11 cellular contexts compared by ENCODE assay signal in the genomic region with DNA sequence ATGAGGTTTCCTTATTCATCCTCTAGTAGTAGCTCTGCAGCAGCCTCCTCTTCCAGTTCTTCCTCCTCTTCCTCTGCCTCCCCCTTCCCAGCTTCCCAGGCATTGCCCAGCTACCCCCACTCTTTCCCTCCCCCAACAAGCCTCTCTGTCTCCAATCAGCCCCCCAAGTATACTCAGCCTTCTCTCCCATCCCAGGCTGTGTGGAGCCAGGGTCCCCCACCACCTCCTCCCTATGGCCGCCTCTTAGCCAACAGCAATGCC. TPM values are rescaled to one million over a fixed set of nuclear protein-coding genes. Genes with fewer than 3 reads are reported as not detected.
DNase-seq lines count a peak whose midpoint lies in the region; ATAC-seq, FAIRE-seq and TF ChIP-seq lines count a peak whose summit lies in the region.
"Had no signal": no experiment of that assay in that cellular context is flagged by ENCODE, and none has a peak within 500 bp of the region (broad histone marks: within the 10 kb centered on the region; RNA-seq: fewer than 3 reads in every experiment).

No MANE protein-coding gene starts in this region.

- no peak overlapping the region for H4K91ac ChIP-seq in IMR-90 (ENCODE audit: insufficient read depth, low read depth, low read length)

- H3K27me3 Mint-ChIP-seq in CD8-positive, alpha-beta memory T cell = peaks cover 0 to 1% of the 10 kb centered on the region in 2 donors
- H3K27me3 Mint-ChIP-seq in osteocyte (ENCODE audit: unreplicated experiment) = no peaks in the 10 kb centered on the region

- H2AFZ ChIP-seq in IMR-90 (replicated peaks; ENCODE audit: low read length, poor library complexity) (no peak overlapping the region), GM12878 (ENCODE audit: control insufficient read depth, low read depth, low read length) (no peak overlapping the region)

- no peaks in the 10 kb centered on the region for H3K36me3 ChIP-seq in CD8-positive, alpha-beta memory T cell (ENCODE audit: insufficient read depth, low read length)
- H3K36me3 ChIP-seq in IMR-90 (ENCODE audit: control insufficient read depth, insufficient read depth, low read length) (peaks cover 58% of the 10 kb centered on the region), GM12878 (ENCODE audit: control insufficient read depth in 2 of 2, insufficient read depth in 2 of 2, low read length in 1 of 2) (peaks cover 4 to 5% of the 10 kb centered on the region in 2 experiments; a peak in 3 of 4 replicates)

- peaks cover 5% of the 10 kb centered on the region; the same call in 1 of the 2 replicates for H3K9me1 ChIP-seq in IMR-90 (ENCODE audit: insufficient read depth, low read length)

- peak overlapping the region; percentile 88 to 98 (median 94) for H3K27ac Mint-ChIP-seq in CD8-positive, alpha-beta memory T cell
- H3K27ac Mint-ChIP-seq in osteocyte (ENCODE audit: unreplicated experiment) = peak overlapping the region; percentile 82

- CTCF ChIA-PET in CD8-positive, alpha-beta memory T cell (lab: Charles Lee) = interaction anchor here (0.7 to 22.6 kb wide), 7 partner anchors 9 to 170 kb away, joined by 3 to 815 read pairs (median 4); a partner anchor contains a TSS
- CTCF ChIA-PET in IMR-90 (lab: Yijun Ruan, JAX) = no interaction called here
- CTCF ChIA-PET in GM12878 (lab: Yijun Ruan, JAX) = interaction anchor here (0.5 to 8.6 kb wide), 8 partner anchors 9 to 404 kb away, joined by 3 to 111 read pairs (median 4); a partner anchor contains a TSS

- peaks cover 26% of the 10 kb centered on the region for H3K79me2 ChIP-seq in GM12878 (ENCODE audit: control insufficient read depth, insufficient read depth, low read length)

- intact Hi-C loops in IMR-90 (cut with micrococcal nuclease) = no loop called here
- intact Hi-C loops in GM12878 (cut with micrococcal nuclease; ENCODE audit: unreplicated experiment) = no loop called here

- H3K36me3 Mint-ChIP-seq in CD8-positive, alpha-beta memory T cell = peaks cover 0 to 43% (median 5%) of the 10 kb centered on the region in 3 donors
- H3K36me3 Mint-ChIP-seq in osteocyte (ENCODE audit: unreplicated experiment) = peaks cover 32% of the 10 kb centered on the region

- ATAC-seq in IMR-90 (ENCODE audit: low read depth) (no peak), GM12878 (no peak)

- no peak overlapping the region for H3K4me3 ChIP-seq in CD8-positive, alpha-beta memory T cell (ENCODE audit: low read length)
- H3K4me3 ChIP-seq in IMR-90 (ENCODE audit: insufficient read depth, low read depth, low read length) = no peak overlapping the region
- peak overlapping the region; percentile 86 for H3K4me3 ChIP-seq in GM12878
- no peak overlapping the region for H3K4me3 ChIP-seq in foreskin fibroblast (ENCODE audit: low read depth in 1 of 2, low read length in 2 of 2)
- H3K4me3 ChIP-seq: lung had no signal

- no peak overlapping the region for H3K14ac ChIP-seq in IMR-90 (replicated peaks; ENCODE audit: low read depth, low read length)

- no peak overlapping the region for H3K23ac ChIP-seq in IMR-90 (ENCODE audit: low read depth, low read length)

- peaks cover 13 to 71% of the 10 kb centered on the region in 2 experiments; a peak in 3 of 4 replicates for H3K79me1 ChIP-seq in IMR-90 (ENCODE audit: low read depth in 1 of 2, low read length in 2 of 2)

- RAD21 ChIA-PET in GM12878 (lab: Charles Lee; ENCODE audit: unreplicated experiment) = interaction anchor here (1.0 kb wide), 1 partner anchor 11 kb away, joined by 3 read pairs; no protein-coding TSS in a partner anchor

- dilution Hi-C loops in IMR-90 (cut with HindIII; ENCODE audit: low sequenced_read_pairs, unreplicated experiment) = no loop called here

- no peaks in the 10 kb centered on the region for H3K9me3 ChIP-seq in CD8-positive, alpha-beta memory T cell (ENCODE audit: low read length)
- H3K9me3 ChIP-seq in IMR-90 (ENCODE audit: control insufficient read depth, insufficient read depth, low read length) (no peaks in the 10 kb centered on the region), GM12878 (replicated peaks; ENCODE audit: control insufficient read depth, insufficient read depth, low read length) (no peaks in the 10 kb centered on the region)

- H3K4ac ChIP-seq in IMR-90 (ENCODE audit: low read depth, low read length) = no peak overlapping the region

- H3K27ac ChIP-seq in CD8-positive, alpha-beta memory T cell (ENCODE audit: low read depth, low read length) = no peak overlapping the region
- no peak overlapping the region for H3K27ac ChIP-seq in IMR-90 (ENCODE audit: insufficient read depth, low read length)
- H3K27ac ChIP-seq in GM12878 (ENCODE audit: control insufficient read depth, insufficient read depth) = peak overlapping the region; percentile 92; the same call in 1 of the 2 replicates

- no peak overlapping the region for H2BK20ac ChIP-seq in IMR-90 (ENCODE audit: low read depth, low read length)

- TF ChIP-seq EP300 in GM12878 (IDR thresholded peaks at IDR 0.05; ENCODE audit: borderline replicate concordance in 1 of 2, control insufficient read depth in 1 of 2, low read depth in 2 of 2, low read length in 2 of 2) = no peak

- POLR2A ChIA-PET in CD8-positive, alpha-beta memory T cell (lab: Charles Lee) = interaction anchor here (0.7 to 2.2 kb wide), 4 partner anchors 9 to 69 kb away, joined by 3 to 14 read pairs (median 4); a partner anchor contains a TSS
- POLR2A ChIA-PET in IMR-90 (lab: Charles Lee; ENCODE audit: unreplicated experiment) = no interaction called here
- POLR2A ChIA-PET in GM12878 (lab: Charles Lee) = interaction anchor here (2.0 to 17.8 kb wide), 4 partner anchors 7 to 24 kb away, joined by 4 to 524 read pairs (median 17); a partner anchor contains a TSS

- no peak for DNase-seq in CD8-positive, alpha-beta memory T cell
- DNase-seq in IMR-90 (no peak), GM12878 (ENCODE audit: low read depth, low spot score) (no peak), osteocyte (ENCODE audit: extremely low spot score, unreplicated experiment) (no peak), foreskin fibroblast (no peak), SIG-M5 treated with dmso at 0.1 percent for 504 hours (lab: John Stamatoyannopoulos, UW; ENCODE audit: unreplicated experiment) (no peak), NCI-H2171 treated with DMSO at 0.1 percent for 48 hours (lab: John Stamatoyannopoulos, UW) (no peak)
- no peak for DNase-seq in activated CD4-positive, CD25-positive, alpha-beta regulatory T cell (lab: John Stamatoyannopoulos, UW)
- DNase-seq: foreskin melanocyte, NCI-H1092 treated with DMSO at 0.1 percent for 48 hours had no signal

- no peaks in the 10 kb centered on the region for H3K27me3 ChIP-seq in CD8-positive, alpha-beta memory T cell (ENCODE audit: insufficient read depth, low read length, poor library complexity, severe bottlenecking)
- H3K27me3 ChIP-seq in IMR-90 (ENCODE audit: control insufficient read depth, insufficient read depth, low read length) = no peaks in the 10 kb centered on the region
- no peaks in the 10 kb centered on the region for H3K27me3 ChIP-seq in GM12878 (replicated peaks in 1 of 2; ENCODE audit: control insufficient read depth in 2 of 2, insufficient read depth in 2 of 2, low read length in 1 of 2)

- peaks cover 37% of the 10 kb centered on the region for H4K20me1 ChIP-seq in IMR-90 (ENCODE audit: insufficient read depth, low read length)
- no peaks in the 10 kb centered on the region for H4K20me1 ChIP-seq in GM12878 (ENCODE audit: control insufficient read depth, insufficient read depth)

- BruUV-seq in IMR-90 (replicated peaks; lab: Mats Ljungman, UMichigan) = no TSS peak
- BruUV-seq in GM12878 (replicated peaks; lab: Mats Ljungman, UMichigan) = no TSS peak

- peaks cover 25 to 53% (median 43%) of the 10 kb centered on the region in 3 donors for H3K4me1 Mint-ChIP-seq in CD8-positive, alpha-beta memory T cell
- peaks cover 45% of the 10 kb centered on the region for H3K4me1 Mint-ChIP-seq in osteocyte (ENCODE audit: unreplicated experiment)

- no peak overlapping the region for H3K18ac ChIP-seq in IMR-90 (ENCODE audit: low read depth, low read length)

- H3K4me3 Mint-ChIP-seq in CD8-positive, alpha-beta memory T cell = peak overlapping the region; percentile 82 to 91 (median 85)
- peak overlapping the region; percentile 78 for H3K4me3 Mint-ChIP-seq in osteocyte (ENCODE audit: unreplicated experiment)

- H2BK5ac ChIP-seq in IMR-90 (ENCODE audit: low read depth, low read length, poor library complexity, severe bottlenecking) = no peak overlapping the region

- no peaks in the 10 kb centered on the region for H3K9me3 Mint-ChIP-seq in CD8-positive, alpha-beta memory T cell
- H3K9me3 Mint-ChIP-seq in osteocyte (ENCODE audit: unreplicated experiment) = no peaks in the 10 kb centered on the region

- in situ Hi-C loops in IMR-90 (cut with MboI; ENCODE audit: low sequenced_read_pairs) = no loop called here
- in situ Hi-C loops in GM12878 (cut with MboI) = no loop called here

- no peak for TF ChIP-seq POLR2A in IMR-90 (IDR thresholded peaks at IDR 0.05; ENCODE audit: low read depth, low read length)
- no peak for TF ChIP-seq POLR2A in GM12878 (IDR thresholded peaks at IDR 0.05; ENCODE audit: low read depth, low read length)

- peak overlapping the region; percentile 58 for H2AK9ac ChIP-seq in IMR-90 (replicated peaks; ENCODE audit: low read depth, low read length, poor library complexity)

- H4K5ac ChIP-seq in IMR-90 (ENCODE audit: low read depth, low read length) = no peak overlapping the region

- WGBS in IMR-90 (ENCODE audit: extremely low coverage in 2 of 2, insufficient read length in 1 of 2), 2 experiments = no CpG with 5 or more reads among the region's 1 CpG
- 0% methylated on average over 1 of the region's 1 CpG for WGBS in GM12878 (ENCODE audit: insufficient coverage, insufficient replicate concordance, low lambda C conversion rate, missing lambda C conversion rate)

- H3K4me2 ChIP-seq in IMR-90 (ENCODE audit: low read depth, low read length) = no peak overlapping the region
- peak overlapping the region; percentile 95 for H3K4me2 ChIP-seq in GM12878 (ENCODE audit: control insufficient read depth, insufficient read depth)

- TF ChIP-seq RAD21 in IMR-90 (IDR thresholded peaks at IDR 0.05; ENCODE audit: low read length) (no peak), GM12878 (IDR thresholded peaks at IDR 0.05; ENCODE audit: insufficient read depth, low read depth, low read length) (no peak)

- H3K4me1 ChIP-seq in CD8-positive, alpha-beta memory T cell (ENCODE audit: insufficient read depth, low read length) = peaks cover 40% of the 10 kb centered on the region
- peaks cover 9% of the 10 kb centered on the region for H3K4me1 ChIP-seq in IMR-90 (ENCODE audit: control insufficient read depth, insufficient read depth, low read length)
- peaks cover 11% of the 10 kb centered on the region; the same call in 1 of the 2 replicates for H3K4me1 ChIP-seq in GM12878 (ENCODE audit: control insufficient read depth, insufficient read depth, low read length)

- TF ChIP-seq CTCF in IMR-90 (conservative IDR thresholded peaks at IDR 0.05; ENCODE audit: low read depth, low read length) = no peak
- no peak for TF ChIP-seq CTCF in GM12878 (IDR thresholded peaks at IDR 0.05 in 2 of 3, conservative IDR thresholded peaks at IDR 0.05 in 1 of 3; ENCODE audit: control insufficient read depth in 2 of 3, extremely low read depth in 1 of 3, insufficient read depth in 1 of 3, low read depth in 3 of 3, low read length in 3 of 3)
- TF ChIP-seq CTCF in osteocyte (IDR thresholded peaks at IDR 0.05) = no peak
- TF ChIP-seq CTCF in foreskin fibroblast (IDR thresholded peaks at IDR 0.05; ENCODE audit: low read depth, low read length) = no peak

- H4K8ac ChIP-seq in IMR-90 (ENCODE audit: low read depth in 2 of 2, low read length in 2 of 2) = no peak overlapping the region

- no peak overlapping the region for H3K9ac ChIP-seq in IMR-90 (ENCODE audit: low read depth, low read length)
- peak overlapping the region; percentile 96; the same call in 1 of the 2 replicates for H3K9ac ChIP-seq in GM12878 (ENCODE audit: control insufficient read depth, insufficient read depth, low read length)

- SMC1A ChIA-PET in GM12878 (lab: Charles Lee; ENCODE audit: uncharacterized antibody, unreplicated experiment) = interaction anchor here (0.6 to 2.3 kb wide), 2 partner anchors 10 to 83 kb away, joined by 3 to 7 read pairs; no protein-coding TSS in a partner anchor

- no peak overlapping the region for H2BK120ac ChIP-seq in IMR-90 (ENCODE audit: low read depth, low read length)

- no peak overlapping the region for H3K56ac ChIP-seq in IMR-90 (ENCODE audit: extremely low read depth, insufficient read depth, low read length)

- no peak overlapping the region for H2BK15ac ChIP-seq in IMR-90 (ENCODE audit: low read depth, low read length)

- H2AK5ac ChIP-seq in IMR-90 (ENCODE audit: low read depth, low read length) = no peak overlapping the region

- FAIRE-seq in GM12878 (lab: Jason Lieb, UNC) = no peak

RNA-seq across cellular contexts. Expression of a gene that starts 7.3 kb away (rescaled TPM):
- total RNA-seq in CD8-positive, alpha-beta memory T cell = not detected
- not detected for polyA plus RNA-seq in CD8-positive, alpha-beta memory T cell
- total RNA-seq in IMR-90 (2012; rRNA removed) (not detected in 2 replicates), GM12878 (2014; rRNA removed) (not detected in 2 replicates), GM12878 (2014; rRNA removed; fragmentation: Illumina TruSeq; extraction: Trizol) (not detected in 2 replicates), GM12878 (2021) (not detected in 2 replicates), osteocyte (not detected in 2 replicates)
- polyA plus RNA-seq in IMR-90 (2012; rRNA removed) (not detected in 2 replicates), GM12878 (2011; rRNA removed) (not detected in 2 replicates), GM12878 (2014; fragmentation: Illumina TruSeq; extraction: Trizol) (not detected in 2 replicates), GM12878 (2014; fragmentation: Nextera tagmentation; extraction: Ambion mirVana) (not detected), GM12878 (2014; rRNA removed) (not detected in 2 replicates), GM12878 (2016; fragmentation: Nextera tagmentation; extraction: Ambion mirVana) (not detected)
- polyA plus RNA-seq in IMR-90 (2012; cell fraction: cytosol; rRNA removed) = not detected in 2 replicates
- polyA plus RNA-seq in IMR-90 (2012; cell fraction: nucleus; rRNA removed; ENCODE audit: low replicate concordance) = not detected in 2 replicates
- not detected in 2 replicates for total RNA-seq in GM12878 (2013; cell fraction: nucleolus; rRNA removed)
- not detected for polyA plus RNA-seq in GM12878 (2011; ENCODE audit: low read depth)
- not detected in 2 replicates for polyA plus RNA-seq in GM12878 (2011; cell fraction: cytosol; rRNA removed)
- polyA plus RNA-seq in GM12878 (2011; cell fraction: nucleus; rRNA removed) = not detected in 2 replicates
- polyA plus RNA-seq in GM12878 (2012) = not detected in 2 replicates
- polyA minus RNA-seq in GM12878 (2011; rRNA and poly(A)+ RNA removed) = not detected in 2 replicates
- not detected in 2 replicates for polyA minus RNA-seq in GM12878 (2011; cell fraction: cytosol; rRNA and poly(A)+ RNA removed)
- not detected in 2 replicates for polyA minus RNA-seq in GM12878 (2011; cell fraction: nucleus; rRNA and poly(A)+ RNA removed)
- total RNA-seq: lung had no signal
- polyA plus RNA-seq: lung had no signal

RNA-seq across cellular contexts. Expression of a gene that starts 7.5 kb away (rescaled TPM):
- total RNA-seq in CD8-positive, alpha-beta memory T cell = 100 to 1,000 TPM; 297 to 304 TPM
- polyA plus RNA-seq in CD8-positive, alpha-beta memory T cell = 259 TPM
- total RNA-seq in IMR-90 (2012; rRNA removed) (197 and 238 TPM in 2 replicates), GM12878 (2014; rRNA removed) (223 and 231 TPM in 2 replicates), GM12878 (2014; rRNA removed; fragmentation: Illumina TruSeq; extraction: Trizol) (109 and 124 TPM in 2 replicates), GM12878 (2021) (192 and 194 TPM in 2 replicates), osteocyte (287 and 309 TPM in 2 replicates)
- polyA plus RNA-seq in IMR-90 (2012; rRNA removed) (530 and 703 TPM in 2 replicates), GM12878 (2011; rRNA removed) (183 and 331 TPM in 2 replicates), GM12878 (2014; fragmentation: Illumina TruSeq; extraction: Trizol) (8.0 and 64.5 TPM in 2 replicates), GM12878 (2014; fragmentation: Nextera tagmentation; extraction: Ambion mirVana) (100 to 1,000 TPM; 138 to 170 TPM), GM12878 (2014; rRNA removed) (373 and 377 TPM in 2 replicates), GM12878 (2016; fragmentation: Nextera tagmentation; extraction: Ambion mirVana) (100 to 1,000 TPM; 274 to 291 TPM)
- 1,066 and 1,272 TPM in 2 replicates for polyA plus RNA-seq in IMR-90 (2012; cell fraction: cytosol; rRNA removed)
- polyA plus RNA-seq in IMR-90 (2012; cell fraction: nucleus; rRNA removed; ENCODE audit: low replicate concordance) = 218 and 334 TPM in 2 replicates
- 34.9 and 36.3 TPM in 2 replicates for total RNA-seq in GM12878 (2013; cell fraction: nucleolus; rRNA removed)
- polyA plus RNA-seq in GM12878 (2011; ENCODE audit: low read depth) = 177 TPM
- 632 and 839 TPM in 2 replicates for polyA plus RNA-seq in GM12878 (2011; cell fraction: cytosol; rRNA removed)
- 336 and 343 TPM in 2 replicates for polyA plus RNA-seq in GM12878 (2011; cell fraction: nucleus; rRNA removed)
- polyA plus RNA-seq in GM12878 (2012) = 433 and 438 TPM in 2 replicates
- polyA minus RNA-seq in GM12878 (2011; rRNA and poly(A)+ RNA removed) = 89.4 and 141 TPM in 2 replicates
- polyA minus RNA-seq in GM12878 (2011; cell fraction: cytosol; rRNA and poly(A)+ RNA removed) = 46.1 and 52.9 TPM in 2 replicates
- 71.7 and 114 TPM in 2 replicates for polyA minus RNA-seq in GM12878 (2011; cell fraction: nucleus; rRNA and poly(A)+ RNA removed)

RNA-seq across cellular contexts. Expression of a gene that starts 8.5 kb away (rescaled TPM):
- total RNA-seq in CD8-positive, alpha-beta memory T cell = 10 to 100 TPM; 54.8 to 60.4 TPM
- polyA plus RNA-seq in CD8-positive, alpha-beta memory T cell = 0.62 TPM
- total RNA-seq in IMR-90 (2012; rRNA removed) (2.5 and 3.4 TPM in 2 replicates), GM12878 (2014; rRNA removed) (2.6 and 3.3 TPM in 2 replicates), GM12878 (2014; rRNA removed; fragmentation: Illumina TruSeq; extraction: Trizol) (2.0 and 2.6 TPM in 2 replicates), GM12878 (2021) (38.0 and 44.5 TPM in 2 replicates), osteocyte (117 and 123 TPM in 2 replicates)
- polyA plus RNA-seq in IMR-90 (2012; rRNA removed) (58.7 and 59.8 TPM in 2 replicates), GM12878 (2011; rRNA removed) (1.4 and 3.9 TPM in 2 replicates), GM12878 (2014; fragmentation: Illumina TruSeq; extraction: Trizol) (5.8 and 15.4 TPM in 2 replicates), GM12878 (2014; fragmentation: Nextera tagmentation; extraction: Ambion mirVana) (under 1 TPM; 0.08 to 0.15 TPM), GM12878 (2014; rRNA removed) (19.7 and 28.8 TPM in 2 replicates), GM12878 (2016; fragmentation: Nextera tagmentation; extraction: Ambion mirVana) (1 to 10 TPM; 6.1 to 6.2 TPM)
- polyA plus RNA-seq in IMR-90 (2012; cell fraction: cytosol; rRNA removed) = 40.9 and 41.7 TPM in 2 replicates
- 106 and 200 TPM in 2 replicates for polyA plus RNA-seq in IMR-90 (2012; cell fraction: nucleus; rRNA removed; ENCODE audit: low replicate concordance)
- 26.1 and 27.4 TPM in 2 replicates for total RNA-seq in GM12878 (2013; cell fraction: nucleolus; rRNA removed)
- 10.7 TPM for polyA plus RNA-seq in GM12878 (2011; ENCODE audit: low read depth)
- polyA plus RNA-seq in GM12878 (2011; cell fraction: cytosol; rRNA removed) = 4.6 and 4.8 TPM in 2 replicates
- polyA plus RNA-seq in GM12878 (2011; cell fraction: nucleus; rRNA removed) = 53.3 and 76.2 TPM in 2 replicates
- 30.2 and 35.7 TPM in 2 replicates for polyA plus RNA-seq in GM12878 (2012)
- polyA minus RNA-seq in GM12878 (2011; rRNA and poly(A)+ RNA removed) = 3.0 and 6.6 TPM in 2 replicates
- 9.7 and 12.0 TPM in 2 replicates for polyA minus RNA-seq in GM12878 (2011; cell fraction: cytosol; rRNA and poly(A)+ RNA removed)
- 8.9 and 19.5 TPM in 2 replicates for polyA minus RNA-seq in GM12878 (2011; cell fraction: nucleus; rRNA and poly(A)+ RNA removed)

RNA-seq across cellular contexts. Expression of a gene that starts 14.8 kb away (rescaled TPM):
- 100 to 1,000 TPM; 456 to 460 TPM for total RNA-seq in CD8-positive, alpha-beta memory T cell
- polyA plus RNA-seq in CD8-positive, alpha-beta memory T cell = 379 TPM
- total RNA-seq in IMR-90 (2012; rRNA removed) = under 0.01 TPM in 1 of 2 replicates, not detected in the other
- polyA plus RNA-seq in IMR-90 (2012; rRNA removed) = 0.14 TPM in 1 of 2 replicates, not detected in the other
- polyA plus RNA-seq in IMR-90 (2012; cell fraction: cytosol; rRNA removed) = 0.08 TPM in 1 of 2 replicates, not detected in the other
- 0.66 and 0.67 TPM in 2 replicates for polyA plus RNA-seq in IMR-90 (2012; cell fraction: nucleus; rRNA removed; ENCODE audit: low replicate concordance)
- 158 and 159 TPM in 2 replicates for total RNA-seq in GM12878 (2013; cell fraction: nucleolus; rRNA removed)
- total RNA-seq in GM12878 (2014; rRNA removed) = 346 and 376 TPM in 2 replicates
- total RNA-seq in GM12878 (2014; rRNA removed; fragmentation: Illumina TruSeq; extraction: Trizol) = 214 and 235 TPM in 2 replicates
- 443 and 457 TPM in 2 replicates for total RNA-seq in GM12878 (2021)
- polyA plus RNA-seq in GM12878 (2011; ENCODE audit: low read depth) = 315 TPM
- polyA plus RNA-seq in GM12878 (2011; rRNA removed) = 208 and 364 TPM in 2 replicates
- 393 and 481 TPM in 2 replicates for polyA plus RNA-seq in GM12878 (2011; cell fraction: cytosol; rRNA removed)
- polyA plus RNA-seq in GM12878 (2011; cell fraction: nucleus; rRNA removed) = 567 and 675 TPM in 2 replicates
- 374 and 383 TPM in 2 replicates for polyA plus RNA-seq in GM12878 (2012)
- 265 and 453 TPM in 2 replicates for polyA plus RNA-seq in GM12878 (2014; fragmentation: Illumina TruSeq; extraction: Trizol)
- 100 to 1,000 TPM; 229 to 413 TPM for polyA plus RNA-seq in GM12878 (2014; fragmentation: Nextera tagmentation; extraction: Ambion mirVana)
- 397 and 409 TPM in 2 replicates for polyA plus RNA-seq in GM12878 (2014; rRNA removed)
- 100 to 1,000 TPM; 325 to 364 TPM for polyA plus RNA-seq in GM12878 (2016; fragmentation: Nextera tagmentation; extraction: Ambion mirVana)
- 268 and 357 TPM in 2 replicates for polyA minus RNA-seq in GM12878 (2011; rRNA and poly(A)+ RNA removed)
- polyA minus RNA-seq in GM12878 (2011; cell fraction: cytosol; rRNA and poly(A)+ RNA removed) = 137 and 144 TPM in 2 replicates
- polyA minus RNA-seq in GM12878 (2011; cell fraction: nucleus; rRNA and poly(A)+ RNA removed) = 127 and 185 TPM in 2 replicates
- total RNA-seq in osteocyte = 0.29 and 0.94 TPM in 2 replicates

RNA-seq across cellular contexts. Expression of a gene that starts 21.9 kb away (rescaled TPM):
- total RNA-seq in CD8-positive, alpha-beta memory T cell = 100 to 1,000 TPM; 125 to 131 TPM
- 36.4 TPM for polyA plus RNA-seq in CD8-positive, alpha-beta memory T cell
- 20.8 and 28.3 TPM in 2 replicates for total RNA-seq in IMR-90 (2012; rRNA removed)
- 81.5 and 92.8 TPM in 2 replicates for polyA plus RNA-seq in IMR-90 (2012; rRNA removed)
- polyA plus RNA-seq in IMR-90 (2012; cell fraction: cytosol; rRNA removed) = 71.8 and 86.4 TPM in 2 replicates
- polyA plus RNA-seq in IMR-90 (2012; cell fraction: nucleus; rRNA removed; ENCODE audit: low replicate concordance) = 275 and 368 TPM in 2 replicates
- 124 and 142 TPM in 2 replicates for total RNA-seq in GM12878 (2013; cell fraction: nucleolus; rRNA removed)
- total RNA-seq in GM12878 (2014; rRNA removed) = 24.8 and 28.0 TPM in 2 replicates
- 25.3 and 25.8 TPM in 2 replicates for total RNA-seq in GM12878 (2014; rRNA removed; fragmentation: Illumina TruSeq; extraction: Trizol)
- 65.4 and 65.5 TPM in 2 replicates for total RNA-seq in GM12878 (2021)
- 159 TPM for polyA plus RNA-seq in GM12878 (2011; ENCODE audit: low read depth)
- polyA plus RNA-seq in GM12878 (2011; rRNA removed) = 159 and 196 TPM in 2 replicates
- 187 and 271 TPM in 2 replicates for polyA plus RNA-seq in GM12878 (2011; cell fraction: cytosol; rRNA removed)
- polyA plus RNA-seq in GM12878 (2011; cell fraction: nucleus; rRNA removed) = 494 and 720 TPM in 2 replicates
- polyA plus RNA-seq in GM12878 (2012) = 181 and 207 TPM in 2 replicates
- 59.1 and 61.1 TPM in 2 replicates for polyA plus RNA-seq in GM12878 (2014; fragmentation: Illumina TruSeq; extraction: Trizol)
- 10 to 100 TPM; 37.3 to 42.1 TPM for polyA plus RNA-seq in GM12878 (2014; fragmentation: Nextera tagmentation; extraction: Ambion mirVana)
- 61.3 and 68.1 TPM in 2 replicates for polyA plus RNA-seq in GM12878 (2014; rRNA removed)
- 10 to 100 TPM; 39.8 to 44.1 TPM for polyA plus RNA-seq in GM12878 (2016; fragmentation: Nextera tagmentation; extraction: Ambion mirVana)
- 91.5 and 121 TPM in 2 replicates for polyA minus RNA-seq in GM12878 (2011; rRNA and poly(A)+ RNA removed)
- polyA minus RNA-seq in GM12878 (2011; cell fraction: cytosol; rRNA and poly(A)+ RNA removed) = 31.0 and 39.8 TPM in 2 replicates
- 60.9 and 69.0 TPM in 2 replicates for polyA minus RNA-seq in GM12878 (2011; cell fraction: nucleus; rRNA and poly(A)+ RNA removed)
- total RNA-seq in osteocyte = 21.5 and 24.1 TPM in 2 replicates
